In the genomic region with DNA sequence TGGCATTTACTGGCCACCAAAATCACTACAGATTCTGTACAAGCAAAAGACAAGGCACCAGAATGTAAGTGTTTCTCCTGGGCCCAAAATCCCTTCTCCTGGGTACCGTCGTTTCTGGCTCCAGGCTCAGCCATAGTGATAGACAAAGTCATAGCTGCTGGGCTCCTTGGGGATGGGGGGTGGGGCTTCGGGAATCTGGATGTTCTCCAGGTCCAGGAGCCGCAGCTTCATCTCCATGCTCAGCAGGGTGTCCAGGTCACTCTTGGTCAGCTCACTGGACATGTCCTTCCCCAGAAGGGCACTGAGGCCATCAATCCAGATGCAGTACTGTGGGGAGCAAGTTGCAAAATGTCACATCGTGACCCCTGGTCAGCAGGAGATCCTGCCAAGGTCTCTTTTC, we compare ENCODE assay signal across 19 cellular contexts. TPM values are rescaled to one million over a fixed set of nuclear protein-coding genes. Genes with fewer than 3 reads are reported as not detected.
DNase-seq lines count a peak whose midpoint lies in the region; ATAC-seq and TF ChIP-seq lines count a peak whose summit lies in the region.
"Had no signal": no experiment of that assay in that cellular context is flagged by ENCODE, and none has a peak within 500 bp of the region (broad histone marks: within the 10 kb centered on the region; RNA-seq: fewer than 3 reads in every experiment).

No MANE protein-coding gene starts in this region.

- no peak overlapping the region for H3K4me3 Mint-ChIP-seq in activated CD4-positive, alpha-beta memory T cell treated with anti-CD3 and anti-CD28 coated beads for 36 hours
- H3K4me3 Mint-ChIP-seq in activated CD4-positive, alpha-beta memory T cell treated with anti-CD3 and anti-CD28 coated beads, Interleukin-2, amount 10 ng/mL, durations not matched to agents 7 days and 5 days: no peak overlapping the region
- H3K4me3 Mint-ChIP-seq in CD14-positive monocyte (no peak overlapping the region), memory B cell (no peak overlapping the region)

- H3K4me1 Mint-ChIP-seq in activated CD4-positive, alpha-beta memory T cell treated with anti-CD3 and anti-CD28 coated beads for 36 hours (ENCODE audit: low read depth): peaks cover 62% of the 10 kb centered on the region
- peaks cover 54% of the 10 kb centered on the region for H3K4me1 Mint-ChIP-seq in activated CD4-positive, alpha-beta memory T cell treated with anti-CD3 and anti-CD28 coated beads, Interleukin-2, amount 10 ng/mL, durations not matched to agents 7 days and 5 days
- peaks cover 24% of the 10 kb centered on the region for H3K4me1 Mint-ChIP-seq in CD14-positive monocyte
- peaks cover 14% of the 10 kb centered on the region for H3K4me1 Mint-ChIP-seq in memory B cell

- H4K20me1 ChIP-seq in Karpas-422 (ENCODE audit: insufficient read depth, low read depth, low read length): peaks cover 9% of the 10 kb centered on the region; the same call in 1 of the 2 replicates

- H3K27me3 Mint-ChIP-seq in activated CD4-positive, alpha-beta memory T cell treated with anti-CD3 and anti-CD28 coated beads for 36 hours: no peaks in the 10 kb centered on the region
- no peaks in the 10 kb centered on the region for H3K27me3 Mint-ChIP-seq in activated CD4-positive, alpha-beta memory T cell treated with anti-CD3 and anti-CD28 coated beads, Interleukin-2, amount 10 ng/mL, durations not matched to agents 7 days and 5 days
- peaks cover 0 to 4% (median 0%) of the 10 kb centered on the region in 3 donors for H3K27me3 Mint-ChIP-seq in CD14-positive monocyte (ENCODE audit: low read depth in 3 of 3)
- no peaks in the 10 kb centered on the region for H3K27me3 Mint-ChIP-seq in memory B cell

- POLR2A ChIA-PET in activated CD4-positive, alpha-beta memory T cell treated with anti-CD3 and anti-CD28 coated beads for 36 hours (lab: Charles Lee): no interaction called here
- POLR2A ChIA-PET in activated CD4-positive, alpha-beta memory T cell treated with anti-CD3 and anti-CD28 coated beads, Interleukin-2, amount 10 ng/mL, durations not matched to agents 7 days and 5 days (lab: Charles Lee): no interaction called here

- peaks cover 36% of the 10 kb centered on the region for H3K4me1 ChIP-seq in Karpas-422 (ENCODE audit: low read length)
- peaks cover 15% of the 10 kb centered on the region for H3K4me1 ChIP-seq in upper lobe of right lung

- ATAC-seq in memory B cell (ENCODE audit: low read depth): no peak
- no peak for ATAC-seq in upper lobe of right lung
- ATAC-seq: K562, PC-3 had no signal

- peaks cover 19% of the 10 kb centered on the region for H3K79me2 ChIP-seq in Karpas-422 (ENCODE audit: low read length)

- H3K36me3 ChIP-seq in Karpas-422 (ENCODE audit: insufficient read depth, low read length): peaks cover 54% of the 10 kb centered on the region
- H3K36me3 ChIP-seq in upper lobe of right lung: peaks cover 67% of the 10 kb centered on the region

- H3K9me3 ChIP-seq in Karpas-422 (ENCODE audit: low read length) (no peaks in the 10 kb centered on the region), upper lobe of right lung (no peaks in the 10 kb centered on the region)

- no peak for TF ChIP-seq CTCF in CD14-positive monocyte (IDR thresholded peaks at IDR 0.05)
- no peak for TF ChIP-seq CTCF in upper lobe of right lung (IDR thresholded peaks at IDR 0.05)

- no peak for DNase-seq in activated CD4-positive, alpha-beta memory T cell treated with anti-CD3 and anti-CD28 coated beads for 36 hours
- DNase-seq in activated CD4-positive, alpha-beta memory T cell treated with anti-CD3 and anti-CD28 coated beads, Interleukin-2, amount 10 ng/mL, durations not matched to agents 7 days and 5 days: no peak
- peak; percentile 22 for DNase-seq in CD14-positive monocyte (ENCODE audit: low spot score)
- no peak for DNase-seq in Karpas-422
- DNase-seq in memory B cell (ENCODE audit: low spot score in 2 of 2): no peak
- DNase-seq in upper lobe of right lung: no peak
- no peak for DNase-seq in T-helper 2 cell
- no peak for DNase-seq in 8988T
- DNase-seq: DND-41, NCI-H187 treated with DMSO at 0.1 percent for 48 hours, NCI-H2227 treated with DMSO at 0.1 percent for 48 hours, NCI-H510A treated with DMSO at 0.1 percent for 48 hours, PC-3, RPMI8226, SHP77 treated with DMSO at 0.1 percent for 48 hours had no signal

- H3K27ac ChIP-seq in Karpas-422 (ENCODE audit: low read length) (peak overlapping the region; percentile 7; the same call in 1 of the 2 replicates), upper lobe of right lung (no peak overlapping the region)

- H2AFZ ChIP-seq in Karpas-422 (ENCODE audit: low read length): no peak overlapping the region

- no peaks in the 10 kb centered on the region for H3K9me3 Mint-ChIP-seq in activated CD4-positive, alpha-beta memory T cell treated with anti-CD3 and anti-CD28 coated beads for 36 hours
- no peaks in the 10 kb centered on the region for H3K9me3 Mint-ChIP-seq in activated CD4-positive, alpha-beta memory T cell treated with anti-CD3 and anti-CD28 coated beads, Interleukin-2, amount 10 ng/mL, durations not matched to agents 7 days and 5 days
- no peaks in the 10 kb centered on the region for H3K9me3 Mint-ChIP-seq in CD14-positive monocyte
- no peaks in the 10 kb centered on the region for H3K9me3 Mint-ChIP-seq in memory B cell

- H3K36me3 Mint-ChIP-seq in activated CD4-positive, alpha-beta memory T cell treated with anti-CD3 and anti-CD28 coated beads for 36 hours: peaks cover 55% of the 10 kb centered on the region
- H3K36me3 Mint-ChIP-seq in activated CD4-positive, alpha-beta memory T cell treated with anti-CD3 and anti-CD28 coated beads, Interleukin-2, amount 10 ng/mL, durations not matched to agents 7 days and 5 days (ENCODE audit: low read depth): peaks cover 90% of the 10 kb centered on the region
- H3K36me3 Mint-ChIP-seq in CD14-positive monocyte (peaks cover 67 to 74% of the 10 kb centered on the region in 2 donors), memory B cell (peaks cover 18% of the 10 kb centered on the region)

- no peaks in the 10 kb centered on the region for H3K9me2 ChIP-seq in Karpas-422 (replicated peaks; ENCODE audit: insufficient read depth, low read length)

- no peak overlapping the region for H3K4me2 ChIP-seq in Karpas-422 (ENCODE audit: low read depth, low read length, poor library complexity, severe bottlenecking)

- H3K4me3 ChIP-seq in Karpas-422 (ENCODE audit: low read length) (no peak overlapping the region), upper lobe of right lung (no peak overlapping the region)
- H3K4me3 ChIP-seq: K562 had no signal

- H3K9ac ChIP-seq in Karpas-422 (ENCODE audit: low read length): no peak overlapping the region

- H3K27me3 ChIP-seq in Karpas-422 (ENCODE audit: low read length) (no peaks in the 10 kb centered on the region), upper lobe of right lung (no peaks in the 10 kb centered on the region)

- CTCF ChIA-PET in activated CD4-positive, alpha-beta memory T cell treated with anti-CD3 and anti-CD28 coated beads for 36 hours (lab: Charles Lee): no interaction called here
- CTCF ChIA-PET in activated CD4-positive, alpha-beta memory T cell treated with anti-CD3 and anti-CD28 coated beads, Interleukin-2, amount 10 ng/mL, durations not matched to agents 7 days and 5 days (lab: Charles Lee): no interaction called here

- intact Hi-C loops in activated CD4-positive, alpha-beta memory T cell treated with anti-CD3 and anti-CD28 coated beads for 36 hours (cut with micrococcal nuclease): loop anchor here (10.0 kb wide), 2 partner anchors 432 to 552 kb away; a partner anchor contains a TSS
- intact Hi-C loops in CD14-positive monocyte (cut with micrococcal nuclease): no loop called here
- intact Hi-C loops in upper lobe of right lung (cut with DNase I): no loop called here

- H3K27ac Mint-ChIP-seq in activated CD4-positive, alpha-beta memory T cell treated with anti-CD3 and anti-CD28 coated beads for 36 hours: peak overlapping the region; percentile 64
- no peak overlapping the region for H3K27ac Mint-ChIP-seq in activated CD4-positive, alpha-beta memory T cell treated with anti-CD3 and anti-CD28 coated beads, Interleukin-2, amount 10 ng/mL, durations not matched to agents 7 days and 5 days
- peak overlapping the region in 1 of 7 donors; percentile 16 for H3K27ac Mint-ChIP-seq in CD14-positive monocyte
- H3K27ac Mint-ChIP-seq in memory B cell: peak overlapping the region; percentile 24

RNA-seq across cellular contexts. Expression of a gene that starts 39.2 kb away (rescaled TPM):
- 10 to 100 TPM; 57.4 to 64.1 TPM for total RNA-seq in activated CD4-positive, alpha-beta memory T cell treated with anti-CD3 and anti-CD28 coated beads for 36 hours
- total RNA-seq in activated CD4-positive, alpha-beta memory T cell treated with anti-CD3 and anti-CD28 coated beads, Interleukin-2, amount 10 ng/mL, durations not matched to agents 7 days and 5 days: 10 to 100 TPM; 85.6 to 97.6 TPM
- polyA plus RNA-seq in CD14-positive monocyte: 10 to 100 TPM; 35.3 to 42.3 TPM
- 68.1 and 91.4 TPM in 2 replicates for total RNA-seq in Karpas-422 (2014; rRNA removed; shearing (Covaris generic); ENCODE audit: low replicate concordance)
- 57.0 TPM for total RNA-seq in upper lobe of right lung

RNA-seq across cellular contexts. Expression of a gene that starts 58.9 kb away (rescaled TPM):
- total RNA-seq in activated CD4-positive, alpha-beta memory T cell treated with anti-CD3 and anti-CD28 coated beads for 36 hours: not detected
- not detected for total RNA-seq in activated CD4-positive, alpha-beta memory T cell treated with anti-CD3 and anti-CD28 coated beads, Interleukin-2, amount 10 ng/mL, durations not matched to agents 7 days and 5 days
- polyA plus RNA-seq in CD14-positive monocyte: not detected
- total RNA-seq in Karpas-422 (2014; rRNA removed; shearing (Covaris generic); ENCODE audit: low replicate concordance): 5.5 and 6.4 TPM in 2 replicates
- 0.46 TPM for total RNA-seq in upper lobe of right lung
- total RNA-seq: G401, H4, PC-3 had no signal
- polyA plus RNA-seq: BJ had no signal
